In genomic region chr19:1592755-1593628, GRCh38 we compare ENCODE assay signal across 8 cellular contexts. TPM values are rescaled to one million over a fixed set of nuclear protein-coding genes. Genes with fewer than 3 reads are reported as not detected.
A peak's percentile ranks its signal among the peaks of the same experiment; 100 is the strongest.
DNase-seq lines count a peak whose midpoint lies in the region; ATAC-seq and TF ChIP-seq lines count a peak whose summit lies in the region.

Gene MBD3, minus strand, starts transcription at chr19:1592865. Its CDS starts 234 bp downstream, at chr19:1592631.

- peak within 1 kb of the TSS; percentile 91 to 98 (median 94) for H3K27ac ChIP-seq in esophagus muscularis mucosa (replicated peaks in 1 of 4)

- peak in 2 of 3 experiments; percentile 12 to 21 for TF ChIP-seq CTCF in esophagus muscularis mucosa (IDR thresholded peaks at IDR 0.05)

- peaks cover 23 to 44% (median 36%) of the 10 kb centered on the region in 4 donors for H3K4me1 ChIP-seq in esophagus muscularis mucosa

- peaks cover 12 to 36% (median 29%) of the 10 kb centered on the region in 4 donors for H3K36me3 ChIP-seq in esophagus muscularis mucosa

- no peaks in the 10 kb centered on the region for H3K9me3 ChIP-seq in esophagus muscularis mucosa

- H3K4me1 Mint-ChIP-seq in activated T-cell treated with anti-CD3 and anti-CD28 coated beads, Interleukin-2, amount 50 U/mL, for 4 hours (ENCODE audit: low read depth): peaks cover 10% of the 10 kb centered on the region

- peak; percentile 57 for ATAC-seq in GM21576 (IDR thresholded peaks at IDR 0.05; ENCODE audit: unreplicated experiment)
- ATAC-seq in activated T-cell treated with anti-CD3 and anti-CD28 coated beads, Interleukin-2, amount 50 U/mL, for 4 hours: peak; percentile 77 to 81

- TF ChIP-seq POLR2A in esophagus muscularis mucosa (IDR thresholded peaks at IDR 0.05; ENCODE audit: low read depth): no peak

- no peaks in the 10 kb centered on the region for H3K27me3 Mint-ChIP-seq in activated T-cell treated with anti-CD3 and anti-CD28 coated beads, Interleukin-2, amount 50 U/mL, for 4 hours (ENCODE audit: low read depth)

- H3K4me3 Mint-ChIP-seq in activated T-cell treated with anti-CD3 and anti-CD28 coated beads, Interleukin-2, amount 50 U/mL, for 4 hours: peak within 1 kb of the TSS; percentile 96

- H3K27me3 ChIP-seq in esophagus muscularis mucosa: no peaks in the 10 kb centered on the region

- H3K9me3 Mint-ChIP-seq in activated T-cell treated with anti-CD3 and anti-CD28 coated beads, Interleukin-2, amount 50 U/mL, for 4 hours: no peaks in the 10 kb centered on the region

- H3K36me3 Mint-ChIP-seq in activated T-cell treated with anti-CD3 and anti-CD28 coated beads, Interleukin-2, amount 50 U/mL, for 4 hours (ENCODE audit: insufficient read depth): peaks cover 12% of the 10 kb centered on the region

- WGBS in esophagus muscularis mucosa: 4% methylated on average over 31 of the region's 74 CpGs

- peak within 1 kb of the TSS; percentile 97 for H3K4me3 ChIP-seq in Jurkat, Clone E6-1 (ENCODE audit: low read length)
- peak within 1 kb of the TSS; percentile 62 to 91 (median 78) for H3K4me3 ChIP-seq in esophagus muscularis mucosa

- intact Hi-C loops in esophagus muscularis mucosa (cut with DNase I): no loop called here

- TF ChIP-seq EP300 in esophagus muscularis mucosa (IDR thresholded peaks at IDR 0.05): no peak

- DNase-seq in DMS 273 treated with DMSO at 0.1 percent for 48 hours (lab: John Stamatoyannopoulos, UW) (peak; percentile 76), esophagus muscularis mucosa (ENCODE audit: extremely low spot score) (peak; percentile 96), myocyte (ENCODE audit: low read depth) (peak; percentile 95)
- DNase-seq in Jurkat, Clone E6-1 (ENCODE audit: low read depth, low spot score): peak; percentile 80
- peak; percentile 87 for DNase-seq in activated T-cell treated with anti-CD3 and anti-CD28 coated beads, Interleukin-2, amount 50 U/mL, for 4 hours
- peak; percentile 60 to 87 for DNase-seq in stimulated activated CD8-positive, alpha-beta memory T cell treated with anti-CD3 and anti-CD28 coated beads, Interleukin-7, amount 100 ng/mL, for 4 hours (ENCODE audit: low read depth in 2 of 2)

TF ChIP-seq in PFSK-1, 5 proteins besides CTCF, POLR2A, EP300 and RAD21:
- no peak for TF ChIP-seq REST (IDR thresholded peaks at IDR 0.05; ENCODE audit: insufficient read depth in 1 of 2, low read depth in 2 of 2, low read length in 2 of 2)
- 0 out of 2 replicates have a peak, but pooled peaks have one; percentile 28 for TF ChIP-seq TAF1 (IDR thresholded peaks at IDR 0.05; ENCODE audit: borderline replicate concordance, insufficient read depth, low read length)
- peak; percentile 97 for TF ChIP-seq POLR2AphosphoS5 (IDR thresholded peaks at IDR 0.05; ENCODE audit: low read depth, low read length)
- TF ChIP-seq FOXP2 (optimal IDR thresholded peaks at IDR 0.05; ENCODE audit: borderline replicate concordance, extremely low read depth, extremely low read length, insufficient read depth): no peak
- 0 out of 2 replicates have a peak, but pooled peaks have one; percentile 37 for TF ChIP-seq SIN3A (IDR thresholded peaks at IDR 0.05; ENCODE audit: borderline replicate concordance, insufficient read depth, low read length)
TF ChIP-seq in PFSK-1: peak in this region for 3.

RNA-seq across cellular contexts. Expression of gene MBD3, which starts in this region (rescaled TPM):
- 53.6 TPM for polyA plus RNA-seq in Jurkat, Clone E6-1 (2012; ENCODE audit: insufficient read depth, insufficient read length)
- 121 TPM for polyA plus RNA-seq in PFSK-1 (2012; ENCODE audit: insufficient read length, low read depth)
- total RNA-seq in activated T-cell treated with anti-CD3 and anti-CD28 coated beads, Interleukin-2, amount 50 U/mL, for 4 hours: 100 to 1,000 TPM; 153 to 180 (median 163) TPM
- total RNA-seq in esophagus muscularis mucosa (100 to 1,000 TPM in 3 of 4 donors, 10 to 100 TPM in 1; 81.8 to 152 (median 114) TPM), myocyte (186 and 193 TPM in 2 replicates)
- 78.8 TPM for polyA plus RNA-seq in myocyte (2012)

Comparison
In these comparisons a context has a peak if more than half of its experiments do, and no peak if none do; other contexts are left out.
1. Peak in every context shown above with its lines: DNase-seq, ATAC-seq, H3K4me3 ChIP-seq and H3K27ac ChIP-seq.